ENCODE assay signal across 1 cellular context in the genomic region with DNA sequence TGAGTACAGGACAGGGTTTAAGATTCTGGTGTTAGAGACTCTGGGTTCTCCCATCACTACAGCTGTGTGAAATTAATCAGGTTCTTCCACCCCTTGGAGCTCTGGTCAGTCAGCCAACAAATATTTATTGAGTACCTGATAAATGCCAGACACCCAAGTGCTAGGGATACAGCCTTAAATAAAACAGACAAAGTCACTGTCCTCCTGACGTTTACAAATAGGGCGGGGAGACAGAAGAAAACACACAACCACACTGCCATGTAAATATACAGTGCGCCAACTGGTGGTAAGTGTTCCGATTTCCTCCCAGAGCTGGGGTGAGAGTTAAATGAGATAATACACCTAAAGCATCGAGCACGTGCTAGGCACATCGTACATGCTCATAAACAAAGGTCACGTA.
TF ChIP-seq lines count a peak whose summit lies in the region.

No MANE protein-coding gene starts in this region.

TF ChIP-seq in IMR-90, 13 proteins besides CTCF, POLR2A, EP300 and RAD21:
- TF ChIP-seq CHD1 (IDR thresholded peaks at IDR 0.05; ENCODE audit: low read depth, low read length): no peak
